17 cellular contexts compared by ENCODE assay signal in genomic region chr7:155594961-155595366, GRCh38. TPM values are rescaled to one million over a fixed set of nuclear protein-coding genes. Genes with fewer than 3 reads are reported as not detected.
A peak's percentile ranks its signal among the peaks of the same experiment; 100 is the strongest.
DNase-seq lines count a peak whose midpoint lies in the region; ATAC-seq and TF ChIP-seq lines count a peak whose summit lies in the region.
"Had no signal": no experiment of that assay in that cellular context is flagged by ENCODE, and none has a peak within 500 bp of the region (broad histone marks: within the 10 kb centered on the region; RNA-seq: fewer than 3 reads in every experiment).

No MANE protein-coding gene starts in this region.

- H3K9me3 Mint-ChIP-seq in GM23338 (no peaks in the 10 kb centered on the region), neural progenitor cell (no peaks in the 10 kb centered on the region)
- H3K9me3 Mint-ChIP-seq: activated T-cell treated with anti-CD3 and anti-CD28 coated beads, Interleukin-2, amount 50 U/mL, for 24 hours had no signal

- TF ChIP-seq CTCF in GM23338 (conservative IDR thresholded peaks at IDR 0.05; ENCODE audit: low read depth in 2 of 2) (no peak), neural progenitor cell (IDR thresholded peaks at IDR 0.05) (no peak)

- H3K36me3 ChIP-seq in GM23338 (ENCODE audit: insufficient read depth), result no peaks in the 10 kb centered on the region
- H3K36me3 ChIP-seq in neural progenitor cell, result no peaks in the 10 kb centered on the region
- H3K36me3 ChIP-seq: thyroid gland had no signal

- H4K20me1 ChIP-seq in GM23338 (replicated peaks; ENCODE audit: insufficient read depth) (no peaks in the 10 kb centered on the region), neural progenitor cell (ENCODE audit: low read depth) (no peaks in the 10 kb centered on the region)

- no peak overlapping the region for H2AFZ ChIP-seq in GM23338
- no peak overlapping the region for H2AFZ ChIP-seq in neural progenitor cell (replicated peaks)

- no peaks in the 10 kb centered on the region for H3K36me3 Mint-ChIP-seq in GM23338 (ENCODE audit: low read depth)
- H3K36me3 Mint-ChIP-seq in neural progenitor cell, result no peaks in the 10 kb centered on the region

- H3F3A ChIP-seq in GM23338 (replicated peaks; ENCODE audit: low read depth) (no peaks in the 10 kb centered on the region), neural progenitor cell (ENCODE audit: low read depth) (no peaks in the 10 kb centered on the region)

- 0 out of 2 replicates have a peak, but pooled peaks cover 9% of the 10 kb centered on the region for H3K4me1 ChIP-seq in GM23338 (ENCODE audit: insufficient read depth)
- H3K4me1 ChIP-seq in neural progenitor cell, result peaks cover 9% of the 10 kb centered on the region
- H3K4me1 ChIP-seq: thyroid gland had no signal

- ATAC-seq in GM23338, result peak; percentile 75
- peak; percentile 45 for ATAC-seq in esophagus mucosa
- ATAC-seq in GM19463 (IDR thresholded peaks at IDR 0.05; ENCODE audit: unreplicated experiment), result no peak
- ATAC-seq in GM21528 (IDR thresholded peaks at IDR 0.05; ENCODE audit: low FRiP score, unreplicated experiment), result no peak
- no peak for ATAC-seq in GM21390 (IDR thresholded peaks at IDR 0.05; ENCODE audit: unreplicated experiment)
- ATAC-seq in HG02970 (IDR thresholded peaks at IDR 0.05; ENCODE audit: low FRiP score, unreplicated experiment), result no peak
- ATAC-seq: activated CD4-positive, alpha-beta T cell treated with anti-CD3 and anti-CD28 coated beads for 36 hours had no signal

- H3K4me3 Mint-ChIP-seq in GM23338 (no peak overlapping the region), neural progenitor cell (no peak overlapping the region)
- H3K4me3 Mint-ChIP-seq: activated CD4-positive, alpha-beta T cell treated with anti-CD3 and anti-CD28 coated beads for 36 hours; activated T-cell treated with anti-CD3 and anti-CD28 coated beads, Interleukin-2, amount 50 U/mL, for 24 hours had no signal

- H3K27ac Mint-ChIP-seq in GM23338, result peak overlapping the region; percentile 69; the same call in 1 of the 2 replicates
- H3K27ac Mint-ChIP-seq in neural progenitor cell, result no peak overlapping the region
- H3K27ac Mint-ChIP-seq: activated CD4-positive, alpha-beta T cell treated with anti-CD3 and anti-CD28 coated beads for 36 hours; activated T-cell treated with anti-CD3 and anti-CD28 coated beads, Interleukin-2, amount 50 U/mL, for 24 hours; progenitor cell of endocrine pancreas had no signal

- H3K27ac ChIP-seq in GM23338 (ENCODE audit: low read depth) (no peak overlapping the region), neural progenitor cell (no peak overlapping the region)
- H3K27ac ChIP-seq: thyroid gland had no signal

- no peaks in the 10 kb centered on the region for H3K9me3 ChIP-seq in neural progenitor cell (ENCODE audit: low read depth)
- H3K9me3 ChIP-seq: mucosa of descending colon, thyroid gland had no signal

- no peak overlapping the region for H3K9ac ChIP-seq in neural progenitor cell

- H3K4me2 ChIP-seq in GM23338 (no peak overlapping the region), neural progenitor cell (peak overlapping the region; percentile 6)

- DNase-seq in GM23338 (ENCODE audit: low spot score) (peak; percentile 65), NOMO-1 treated with dmso at 0.1 percent for 144 hours (lab: John Stamatoyannopoulos, UW; ENCODE audit: unreplicated experiment) (peak; percentile 43), neural progenitor cell (ENCODE audit: low spot score) (no peak)
- DNase-seq: activated CD4-positive, alpha-beta T cell treated with anti-CD3 and anti-CD28 coated beads for 36 hours; activated T-cell treated with anti-CD3 and anti-CD28 coated beads, Interleukin-2, amount 50 U/mL, for 24 hours; DMS79; mucosa of descending colon; thyroid gland had no signal

- H3K27me3 Mint-ChIP-seq in GM23338 (ENCODE audit: insufficient read depth, low read depth, poor library complexity) (peaks cover 10% of the 10 kb centered on the region), neural progenitor cell (ENCODE audit: insufficient read depth, low read depth) (peaks cover 4% of the 10 kb centered on the region)

- H3K4me1 Mint-ChIP-seq in GM23338, result peaks cover 34% of the 10 kb centered on the region
- peaks cover 34% of the 10 kb centered on the region for H3K4me1 Mint-ChIP-seq in neural progenitor cell

- H3K79me2 ChIP-seq in GM23338 (replicated peaks; ENCODE audit: insufficient read depth) (no peaks in the 10 kb centered on the region), neural progenitor cell (ENCODE audit: low read depth) (no peaks in the 10 kb centered on the region)

- H3K9me2 ChIP-seq in GM23338 (ENCODE audit: insufficient read depth), result no peaks in the 10 kb centered on the region

- H3K27me3 ChIP-seq in GM23338 (ENCODE audit: insufficient read depth) (no peaks in the 10 kb centered on the region), neural progenitor cell (peaks cover 8% of the 10 kb centered on the region)
- H3K27me3 ChIP-seq: thyroid gland had no signal

- no peak overlapping the region for H3K4me3 ChIP-seq in GM23338
- H3K4me3 ChIP-seq in neural progenitor cell, result no peak overlapping the region
- H3K4me3 ChIP-seq: mucosa of descending colon, thyroid gland had no signal

TF ChIP-seq in GM23338, 12 proteins besides CTCF, POLR2A, EP300 and RAD21:
- no peak for TF ChIP-seq EZH2phosphoT487 (IDR thresholded peaks at IDR 0.05; ENCODE audit: unreplicated experiment)
- TF ChIP-seq CREB1 (CRISPR knock-in tag; IDR thresholded peaks at IDR 0.05; ENCODE audit: low read depth), result 0 out of 2 replicates have a peak, but pooled peaks have one; percentile 47
- TF ChIP-seq STAT1 (IDR thresholded peaks at IDR 0.05; ENCODE audit: unreplicated experiment), result no peak
- TF ChIP-seq REST (IDR thresholded peaks at IDR 0.05; ENCODE audit: unreplicated experiment), result no peak
- TF ChIP-seq ETS1 (IDR thresholded peaks at IDR 0.05), result no peak
- no peak for TF ChIP-seq EZH2 (IDR thresholded peaks at IDR 0.05; ENCODE audit: low read depth, unreplicated experiment)

RNA-seq across cellular contexts. Expression of gene CNPY1, which starts 48.6 kb away (rescaled TPM):
- 0.31 TPM in 1 of 2 replicates, not detected in the other for total RNA-seq in GM23338 (2014; rRNA removed; shearing (Covaris generic))
- polyA plus RNA-seq in GM23338 (2016; fragmentation: Nextera tagmentation; extraction: Ambion mirVana), result not detected in 2 replicates
- total RNA-seq in esophagus mucosa (not detected), neural progenitor cell (ENCODE audit: low replicate concordance) (not detected in 2 replicates)
- total RNA-seq: activated CD4-positive, alpha-beta T cell treated with anti-CD3 and anti-CD28 coated beads for 36 hours; HT1080; mucosa of descending colon; NCI-H460; progenitor cell of endocrine pancreas; T-helper 2 cell treated with Interferon-gamma antibody and Interleukin-4, amounts not matched to agents 100 ng/mL and 5 ng/mL, for 36 hours; thyroid gland had no signal

RNA-seq across cellular contexts. Expression of gene RBM33, which starts 49.5 kb away (rescaled TPM):
- total RNA-seq in GM23338 (2014; rRNA removed; shearing (Covaris generic)), result 26.1 and 47.7 TPM in 2 replicates
- 88.5 and 94.7 TPM in 2 replicates for polyA plus RNA-seq in GM23338 (2016; fragmentation: Nextera tagmentation; extraction: Ambion mirVana)
- total RNA-seq in esophagus mucosa (29.8 TPM), neural progenitor cell (ENCODE audit: low replicate concordance) (31.9 and 48.6 TPM in 2 replicates)

Comparison
In these comparisons a context has a peak if more than half of its experiments do, and no peak if none do; other contexts are left out.
1. ATAC-seq: peak in GM23338 (single experiment) and esophagus mucosa (single experiment); none in GM19463 (single experiment), GM21528 (single experiment), GM21390 (single experiment) and HG02970 (single experiment).